1 cellular context compared by ENCODE assay signal in the genomic region with DNA sequence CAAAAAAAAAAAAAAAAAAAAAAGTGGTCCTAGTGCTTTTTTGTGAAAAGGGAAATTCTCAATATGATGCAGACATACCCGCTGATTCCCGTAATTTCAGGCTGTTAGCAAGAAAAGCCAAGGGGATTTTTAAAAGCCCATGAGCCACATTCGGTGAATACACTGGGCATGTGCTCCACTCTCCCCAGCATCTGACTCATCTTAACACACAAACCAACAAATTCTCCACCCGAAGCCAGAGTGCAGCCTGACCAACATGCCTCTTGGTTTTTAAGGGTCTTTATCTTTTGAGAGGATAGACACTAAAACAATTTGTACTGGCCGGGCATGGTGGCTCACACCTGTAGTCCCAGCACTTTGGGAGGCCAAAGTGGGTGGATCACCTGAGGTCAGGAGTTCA.
TF ChIP-seq lines count a peak whose summit lies in the region.

No MANE protein-coding gene starts in this region.

TF ChIP-seq in GM12878, 131 proteins besides CTCF, POLR2A, EP300 and RAD21 (continued from another document):
- TF ChIP-seq MTA3 (IDR thresholded peaks at IDR 0.05; ENCODE audit: borderline replicate concordance, low read length) (no peak), RBBP5 (conservative IDR thresholded peaks at IDR 0.05) (no peak), TARDBP (IDR thresholded peaks at IDR 0.05; ENCODE audit: borderline replicate concordance) (no peak), NBN (IDR thresholded peaks at IDR 0.05) (no peak), SIN3A (IDR thresholded peaks at IDR 0.05; ENCODE audit: low read depth, low read length) (no peak), EED (IDR thresholded peaks at IDR 0.05; ENCODE audit: low read depth) (no peak), CBX5 (IDR thresholded peaks at IDR 0.05; ENCODE audit: low read depth) (no peak), KDM1A (IDR thresholded peaks at IDR 0.05; ENCODE audit: borderline replicate concordance) (no peak), GATAD2B (conservative IDR thresholded peaks at IDR 0.05; ENCODE audit: low read depth) (no peak)
- TF ChIP-seq, protein P1, sequence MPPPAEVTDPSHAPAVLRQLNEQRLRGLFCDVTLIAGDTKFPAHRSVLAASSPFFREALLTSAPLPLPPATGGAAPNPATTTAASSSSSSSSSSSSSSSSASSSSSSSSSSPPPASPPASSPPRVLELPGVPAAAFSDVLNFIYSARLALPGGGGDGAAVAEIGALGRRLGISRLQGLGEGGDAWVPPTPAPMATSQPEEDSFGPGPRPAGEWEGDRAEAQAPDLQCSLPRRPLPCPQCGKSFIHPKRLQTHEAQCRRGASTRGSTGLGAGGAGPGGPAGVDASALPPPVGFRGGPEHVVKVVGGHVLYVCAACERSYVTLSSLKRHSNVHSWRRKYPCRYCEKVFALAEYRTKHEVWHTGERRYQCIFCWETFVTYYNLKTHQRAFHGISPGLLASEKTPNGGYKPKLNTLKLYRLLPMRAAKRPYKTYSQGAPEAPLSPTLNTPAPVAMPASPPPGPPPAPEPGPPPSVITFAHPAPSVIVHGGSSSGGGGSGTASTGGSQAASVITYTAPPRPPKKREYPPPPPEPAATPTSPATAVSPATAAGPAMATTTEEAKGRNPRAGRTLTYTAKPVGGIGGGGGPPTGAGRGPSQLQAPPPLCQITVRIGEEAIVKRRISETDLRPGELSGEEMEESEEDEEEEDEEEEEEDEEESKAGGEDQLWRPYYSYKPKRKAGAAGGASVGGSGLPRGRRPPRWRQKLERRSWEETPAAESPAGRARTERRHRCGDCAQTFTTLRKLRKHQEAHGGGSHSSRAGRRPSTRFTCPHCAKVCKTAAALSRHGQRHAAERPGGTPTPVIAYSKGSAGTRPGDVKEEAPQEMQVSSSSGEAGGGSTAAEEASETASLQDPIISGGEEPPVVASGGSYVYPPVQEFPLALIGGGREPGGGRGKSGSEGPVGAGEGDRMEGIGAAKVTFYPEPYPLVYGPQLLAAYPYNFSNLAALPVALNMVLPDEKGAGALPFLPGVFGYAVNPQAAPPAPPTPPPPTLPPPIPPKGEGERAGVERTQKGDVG (CRISPR knock-in tag; IDR thresholded peaks at IDR 0.05), result no peak
- TF ChIP-seq, protein P2, sequence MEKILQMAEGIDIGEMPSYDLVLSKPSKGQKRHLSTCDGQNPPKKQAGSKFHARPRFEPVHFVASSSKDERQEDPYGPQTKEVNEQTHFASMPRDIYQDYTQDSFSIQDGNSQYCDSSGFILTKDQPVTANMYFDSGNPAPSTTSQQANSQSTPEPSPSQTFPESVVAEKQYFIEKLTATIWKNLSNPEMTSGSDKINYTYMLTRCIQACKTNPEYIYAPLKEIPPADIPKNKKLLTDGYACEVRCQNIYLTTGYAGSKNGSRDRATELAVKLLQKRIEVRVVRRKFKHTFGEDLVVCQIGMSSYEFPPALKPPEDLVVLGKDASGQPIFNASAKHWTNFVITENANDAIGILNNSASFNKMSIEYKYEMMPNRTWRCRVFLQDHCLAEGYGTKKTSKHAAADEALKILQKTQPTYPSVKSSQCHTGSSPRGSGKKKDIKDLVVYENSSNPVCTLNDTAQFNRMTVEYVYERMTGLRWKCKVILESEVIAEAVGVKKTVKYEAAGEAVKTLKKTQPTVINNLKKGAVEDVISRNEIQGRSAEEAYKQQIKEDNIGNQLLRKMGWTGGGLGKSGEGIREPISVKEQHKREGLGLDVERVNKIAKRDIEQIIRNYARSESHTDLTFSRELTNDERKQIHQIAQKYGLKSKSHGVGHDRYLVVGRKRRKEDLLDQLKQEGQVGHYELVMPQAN (conservative IDR thresholded peaks at IDR 0.05), result 0 out of 2 replicates have a peak, but pooled peaks have one; percentile 28
